Comparison of ENCODE assay signal across 19 cellular contexts in the genomic region with DNA sequence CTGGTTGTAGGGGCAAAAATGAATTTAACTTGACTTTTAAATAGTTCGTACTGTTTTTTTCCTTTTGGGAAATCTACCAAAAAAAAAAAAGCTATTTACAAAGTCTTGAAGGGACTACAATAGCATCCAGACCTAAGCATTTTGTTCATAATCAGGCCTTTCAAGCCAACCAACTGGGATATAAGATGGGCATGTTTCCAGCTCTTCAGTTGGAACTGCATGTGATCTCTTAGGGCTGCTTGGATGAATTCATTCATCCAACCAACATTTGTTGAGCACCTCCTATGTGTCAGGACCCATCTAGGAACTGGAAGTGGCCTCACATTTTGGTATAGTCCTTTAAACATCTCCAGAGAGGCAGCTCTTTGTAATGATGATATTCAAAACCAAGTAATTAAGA.
A peak's percentile ranks its signal among the peaks of the same experiment; 100 is the strongest.
DNase-seq lines count a peak whose midpoint lies in the region; ATAC-seq and TF ChIP-seq lines count a peak whose summit lies in the region.
"Had no signal": no experiment of that assay in that cellular context is flagged by ENCODE, and none has a peak within 500 bp of the region (broad histone marks: within the 10 kb centered on the region; RNA-seq: fewer than 3 reads in every experiment).

No MANE protein-coding gene starts in this region.

- no peak overlapping the region for H2AFZ ChIP-seq in mammary epithelial cell (ENCODE audit: low read depth, low read length)

- no peak overlapping the region for H3K4me2 ChIP-seq in mammary epithelial cell (ENCODE audit: insufficient read depth, low read depth, low read length)
- H3K4me2 ChIP-seq: KMS-11 had no signal

- no peaks in the 10 kb centered on the region for H3K27me3 ChIP-seq in mammary epithelial cell (ENCODE audit: insufficient read depth, low read length)

- peaks cover 2% of the 10 kb centered on the region for H3K36me3 ChIP-seq in mammary epithelial cell (ENCODE audit: insufficient read depth, low read length)

- ATAC-seq in Right ventricle myocardium superior (ENCODE audit: poor library complexity) (peak; percentile 39), left cardiac atrium (no peak), HG02678 (IDR thresholded peaks at IDR 0.05; ENCODE audit: unreplicated experiment) (peak; percentile 25), GM19463 (IDR thresholded peaks at IDR 0.05; ENCODE audit: unreplicated experiment) (no peak)
- ATAC-seq: esophagus mucosa had no signal

- in situ Hi-C loops in mammary epithelial cell (cut with MboI; ENCODE audit: low sequenced_read_pairs in 2 of 2): no loop called here

- H3K4me1 ChIP-seq in mammary epithelial cell (ENCODE audit: insufficient read depth, low read length): peaks cover 10% of the 10 kb centered on the region

- dilution Hi-C loops in mammary epithelial cell (cut with HindIII; ENCODE audit: low sequenced_read_pairs): no loop called here

- H3K9me3 ChIP-seq in mammary epithelial cell (replicated peaks; ENCODE audit: insufficient read depth, low read length): no peaks in the 10 kb centered on the region

- intact Hi-C loops in Right ventricle myocardium superior (cut with DNase I) (no loop called here), left cardiac atrium (cut with DNase I) (no loop called here), mammary epithelial cell (cut with micrococcal nuclease) (loop anchor here (5.0 kb wide), 1 partner anchor 1032 kb away; no protein-coding TSS in a partner anchor)

- H3K4me3 ChIP-seq in fibroblast of pulmonary artery (replicated peaks; ENCODE audit: low read depth, low read length) (no peak overlapping the region), mammary epithelial cell (replicated peaks in 1 of 3; ENCODE audit: insufficient read depth in 1 of 3, low read depth in 2 of 3, low read length in 3 of 3) (no peak overlapping the region)

- no TSS peak for BruUV-seq in mammary epithelial cell (replicated peaks; lab: Mats Ljungman, UMichigan)

- DNase-seq in Right ventricle myocardium superior (no peak), left cardiac atrium (no peak), fibroblast of pulmonary artery (ENCODE audit: low read depth) (peak; percentile 55), putamen (ENCODE audit: low spot score) (peak; percentile 64), mammary epithelial cell (no peak), NCI-H526 treated with DMSO at 0.1 percent for 48 hours (lab: John Stamatoyannopoulos, UW) (no peak)
- DNase-seq: activated CD8-positive, alpha-beta memory T cell treated with anti-CD3 and anti-CD28 coated beads for 24 hours; activated naive CD8-positive, alpha-beta T cell treated with anti-CD3 and anti-CD28 coated beads, Interleukin-2, amount 10 ng/mL, durations not matched to agents 7 days and 5 days; activated T-cell treated with anti-CD3 and anti-CD28 coated beads, Interleukin-2, amount 50 U/mL, for 24 hours; C1 segment of cervical spinal cord; effector CD4-positive, alpha-beta T cell; NCI-H1694 treated with DMSO at 0.1 percent for 48 hours; NCI-H69; posterior cingulate gyrus; SW 1271 had no signal

- H3K27ac ChIP-seq in mammary epithelial cell (ENCODE audit: insufficient read depth, low read depth, low read length): no peak overlapping the region
- H3K27ac ChIP-seq: KMS-11 had no signal

- CTCF ChIA-PET in mammary epithelial cell (lab: Charles Lee; ENCODE audit: low non-redundant PET): no interaction called here

- TF ChIP-seq CTCF in fibroblast of pulmonary artery (IDR thresholded peaks at IDR 0.05; ENCODE audit: low read length, missing control alignments) (no peak), mammary epithelial cell (conservative IDR thresholded peaks at IDR 0.05 in 1 of 2, IDR thresholded peaks at IDR 0.05 in 1 of 2; ENCODE audit: extremely low read depth in 1 of 2, insufficient read depth in 1 of 2, low read depth in 1 of 2, low read length in 2 of 2) (no peak)

- WGBS in mammary epithelial cell (ENCODE audit: low coverage, missing lambda C conversion rate): 83% methylated on average over 1 of the region's 1 CpG

- no peaks in the 10 kb centered on the region for H4K20me1 ChIP-seq in mammary epithelial cell (ENCODE audit: insufficient read depth, low read length)

- H3K9ac ChIP-seq in mammary epithelial cell (ENCODE audit: insufficient read depth, low read length): no peak overlapping the region
- H3K9ac ChIP-seq: KMS-11 had no signal

- H3K79me2 ChIP-seq in mammary epithelial cell (ENCODE audit: insufficient read depth, low read length): peaks cover 33% of the 10 kb centered on the region

Comparison
In these comparisons a context has a peak if more than half of its experiments do, and no peak if none do; other contexts are left out.
1. ATAC-seq: peak in Right ventricle myocardium superior (single experiment) and HG02678 (single experiment); none in left cardiac atrium (0 of 2) and GM19463 (single experiment).
2. DNase-seq: peak in fibroblast of pulmonary artery (single experiment) and putamen (single experiment); none in Right ventricle myocardium superior (single experiment), left cardiac atrium (single experiment), mammary epithelial cell (single experiment) and NCI-H526 treated with DMSO at 0.1 percent for 48 hours (single experiment).